Comparison of ENCODE assay signal across 14 cellular contexts in the genomic region with DNA sequence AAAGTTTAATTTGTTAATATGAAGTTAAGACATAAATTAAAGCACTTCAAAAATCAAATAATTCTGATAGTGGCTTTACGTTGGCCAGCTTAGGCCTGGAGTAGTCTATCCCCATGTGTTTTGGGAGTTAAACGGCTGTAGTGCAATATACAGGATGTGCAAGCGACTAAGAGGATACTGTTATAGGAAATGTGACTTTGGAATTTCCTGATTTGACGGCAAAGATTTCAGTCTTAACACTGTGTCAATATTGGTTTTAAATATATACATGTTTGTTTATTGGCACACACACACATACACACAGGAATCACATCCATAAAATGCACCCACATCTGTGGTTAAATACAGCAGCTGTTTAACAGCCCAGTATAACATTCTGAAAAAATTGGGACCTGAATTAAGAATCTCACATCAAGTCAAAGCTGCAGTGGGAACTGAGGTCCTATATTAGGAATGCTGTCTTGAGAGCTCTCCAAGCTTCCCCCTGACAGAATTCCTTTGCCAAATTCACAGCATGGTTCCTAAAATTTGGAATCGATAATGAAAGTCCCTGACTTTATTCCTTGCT.
DNase-seq lines count a peak whose midpoint lies in the region; TF ChIP-seq lines count a peak whose summit lies in the region.
"Had no signal": no experiment of that assay in that cellular context is flagged by ENCODE, and none has a peak within 500 bp of the region (broad histone marks: within the 10 kb centered on the region; RNA-seq: fewer than 3 reads in every experiment).

No MANE protein-coding gene starts in this region.

- no peaks in the 10 kb centered on the region for H3K36me3 ChIP-seq in BLaER1

- no peaks in the 10 kb centered on the region for H3K27me3 ChIP-seq in BLaER1

- DNase-seq in LNCaP clone FGC (ENCODE audit: low read depth) (peak; percentile 7), chondrocyte (ENCODE audit: low spot score) (no peak), glomerular endothelial cell (ENCODE audit: extremely low read depth, low read depth, low spot score) (peak; percentile 44), NOMO-1 treated with DMSO at 0.1 percent for 48 hours (lab: John Stamatoyannopoulos, UW; ENCODE audit: unreplicated experiment) (no peak), NCI-H2107 treated with DMSO at 0.1 percent for 48 hours (lab: John Stamatoyannopoulos, UW; ENCODE audit: unreplicated experiment) (no peak), SW480 (ENCODE audit: low spot score) (no peak)
- DNase-seq in activated naive CD4-positive, alpha-beta T cell treated with anti-CD3 and anti-CD28 coated beads for 36 hours: no peak
- DNase-seq: ACHN; C1 segment of cervical spinal cord; CD4-positive, alpha-beta T cell; DMS153; GF-D8; HCEC 1CT had no signal

- no peak overlapping the region for H3K27ac ChIP-seq in BLaER1

- intact Hi-C loops in activated naive CD4-positive, alpha-beta T cell treated with anti-CD3 and anti-CD28 coated beads for 36 hours (cut with micrococcal nuclease): no loop called here

- TF ChIP-seq CTCF in LNCaP clone FGC (IDR thresholded peaks at IDR 0.05; ENCODE audit: control insufficient read depth, extremely low read depth, insufficient read depth): no peak
- TF ChIP-seq CTCF in chondrocyte (IDR thresholded peaks at IDR 0.05): no peak

- H3K9me3 ChIP-seq in BLaER1: peaks cover 7% of the 10 kb centered on the region

- H3K4me1 ChIP-seq in BLaER1: peaks cover 40% of the 10 kb centered on the region

- H3K9ac ChIP-seq in BLaER1: no peak overlapping the region

- peak overlapping the region; percentile 57 for H3K27ac Mint-ChIP-seq in chondrocyte (ENCODE audit: unreplicated experiment)
- H3K27ac Mint-ChIP-seq in activated naive CD4-positive, alpha-beta T cell treated with anti-CD3 and anti-CD28 coated beads for 36 hours: no peak overlapping the region
- H3K27ac Mint-ChIP-seq: CD4-positive, alpha-beta T cell had no signal

- H3K9me3 Mint-ChIP-seq in chondrocyte (ENCODE audit: low read depth): no peaks in the 10 kb centered on the region
- no peaks in the 10 kb centered on the region for H3K9me3 Mint-ChIP-seq in activated naive CD4-positive, alpha-beta T cell treated with anti-CD3 and anti-CD28 coated beads for 36 hours
- H3K9me3 Mint-ChIP-seq: CD4-positive, alpha-beta T cell had no signal

- peaks cover 22% of the 10 kb centered on the region for H3K4me1 Mint-ChIP-seq in chondrocyte (ENCODE audit: low read depth)
- peaks cover 2% of the 10 kb centered on the region for H3K4me1 Mint-ChIP-seq in activated naive CD4-positive, alpha-beta T cell treated with anti-CD3 and anti-CD28 coated beads for 36 hours (ENCODE audit: low read depth)

- H4K20me1 ChIP-seq in BLaER1: no peaks in the 10 kb centered on the region

- no peaks in the 10 kb centered on the region for H3K36me3 Mint-ChIP-seq in chondrocyte (ENCODE audit: low read depth)
- H3K36me3 Mint-ChIP-seq in activated naive CD4-positive, alpha-beta T cell treated with anti-CD3 and anti-CD28 coated beads for 36 hours (ENCODE audit: low read depth): no peaks in the 10 kb centered on the region

- peak overlapping the region; percentile 8; the same call in 1 of the 2 replicates for H3K4me2 ChIP-seq in BLaER1

- CTCF ChIA-PET in activated naive CD4-positive, alpha-beta T cell treated with anti-CD3 and anti-CD28 coated beads for 36 hours (lab: Charles Lee): no interaction called here

- H3K4me3 ChIP-seq in BLaER1: no peak overlapping the region
- H3K4me3 ChIP-seq in LNCaP clone FGC (ENCODE audit: low read depth, low read length): no peak overlapping the region

- H3K27me3 Mint-ChIP-seq in chondrocyte (ENCODE audit: low read depth): no peaks in the 10 kb centered on the region
- no peaks in the 10 kb centered on the region for H3K27me3 Mint-ChIP-seq in activated naive CD4-positive, alpha-beta T cell treated with anti-CD3 and anti-CD28 coated beads for 36 hours (ENCODE audit: low read depth)
- H3K27me3 Mint-ChIP-seq: CD4-positive, alpha-beta T cell had no signal

- H3K4me3 Mint-ChIP-seq in chondrocyte (ENCODE audit: unreplicated experiment): no peak overlapping the region
- no peak overlapping the region for H3K4me3 Mint-ChIP-seq in activated naive CD4-positive, alpha-beta T cell treated with anti-CD3 and anti-CD28 coated beads for 36 hours
- H3K4me3 Mint-ChIP-seq: CD4-positive, alpha-beta T cell had no signal

Comparison
In these comparisons a context has a peak if more than half of its experiments do, and no peak if none do; other contexts are left out.
1. DNase-seq: peak in LNCaP clone FGC (single experiment) and glomerular endothelial cell (single experiment); none in chondrocyte (single experiment), NOMO-1 treated with DMSO at 0.1 percent for 48 hours (single experiment), NCI-H2107 treated with DMSO at 0.1 percent for 48 hours (single experiment), SW480 (single experiment) and activated naive CD4-positive, alpha-beta T cell treated with anti-CD3 and anti-CD28 coated beads for 36 hours (single experiment).